In the genomic region with DNA sequence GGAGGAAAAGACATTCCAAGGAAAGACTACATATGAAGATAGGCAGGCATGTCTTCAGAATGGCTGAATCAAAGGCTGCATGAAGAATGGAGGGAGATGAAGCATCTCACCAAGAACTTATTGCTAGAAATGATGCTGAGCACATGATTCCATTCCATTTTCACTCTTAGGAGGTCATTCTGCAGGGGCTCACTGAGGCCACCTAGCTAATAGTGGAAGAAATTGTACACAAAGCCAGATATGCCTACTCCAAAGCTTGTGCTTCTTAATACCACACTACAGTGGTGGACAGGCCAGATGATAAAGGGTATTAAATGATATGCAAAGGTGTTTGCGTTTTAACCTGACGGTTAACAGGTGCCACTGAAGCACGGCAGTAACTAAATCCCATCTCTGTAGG, we compare ENCODE assay signal across 1 cellular context.
TF ChIP-seq lines count a peak whose summit lies in the region.

No MANE protein-coding gene starts in this region.

TF ChIP-seq in A549, 52 proteins besides CTCF, POLR2A, EP300 and RAD21 (continued from another document):
- TF ChIP-seq, protein P1, sequence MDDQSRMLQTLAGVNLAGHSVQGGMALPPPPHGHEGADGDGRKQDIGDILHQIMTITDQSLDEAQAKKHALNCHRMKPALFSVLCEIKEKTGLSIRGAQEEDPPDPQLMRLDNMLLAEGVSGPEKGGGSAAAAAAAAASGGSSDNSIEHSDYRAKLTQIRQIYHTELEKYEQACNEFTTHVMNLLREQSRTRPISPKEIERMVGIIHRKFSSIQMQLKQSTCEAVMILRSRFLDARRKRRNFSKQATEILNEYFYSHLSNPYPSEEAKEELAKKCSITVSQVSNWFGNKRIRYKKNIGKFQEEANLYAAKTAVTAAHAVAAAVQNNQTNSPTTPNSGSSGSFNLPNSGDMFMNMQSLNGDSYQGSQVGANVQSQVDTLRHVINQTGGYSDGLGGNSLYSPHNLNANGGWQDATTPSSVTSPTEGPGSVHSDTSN (IDR thresholded peaks at IDR 0.05) = no peak
